Comparison of ENCODE assay signal across 24 cellular contexts in genomic region chr20:37649635-37650244, GRCh38.
"Had no signal": no experiment of that assay in that cellular context is flagged by ENCODE, and none has a peak within 500 bp of the region (broad histone marks: within the 10 kb centered on the region; RNA-seq: fewer than 3 reads in every experiment).

No MANE protein-coding gene starts in this region.

- H3K4me1 Mint-ChIP-seq: naive thymus-derived CD4-positive, alpha-beta T cell; nephron had no signal

- H3K4me3 Mint-ChIP-seq: dendritic cell treated with granulocyte-macrophage colony-stimulating factor and Interleukin-4, amounts not matched to agents 40 ng/mL and 50 ng/mL, for 4 days; mesothelial cell of epicardium; naive thymus-derived CD4-positive, alpha-beta T cell; nephron; stimulated activated naive B cell treated with anti-CD40 and anti-IgM and Interleukin-4, amounts not matched to agents 10 μg/mL and 1 μg/mL and 100 μg/mL, for 72 hours; stimulated activated naive CD8-positive, alpha-beta T cell treated with anti-CD3 and anti-CD28 coated beads, Interleukin-15, Interleukin-2, amounts not matched to agents 100 ng/mL and 50 ng/mL, for 24 hours had no signal

- ATAC-seq: left lobe of liver; mucosa of descending colon; naive thymus-derived CD4-positive, alpha-beta T cell; pancreas; stimulated activated naive B cell treated with anti-CD40 and anti-IgM and Interleukin-4, amounts not matched to agents 10 μg/mL and 1 μg/mL and 100 μg/mL, for 72 hours; upper lobe of right lung had no signal

- DNase-seq: central memory CD4-positive, alpha-beta T cell; effector memory CD4-positive, alpha-beta T cell; foreskin melanocyte; mesenchymal stem cell; mucosa of descending colon; naive thymus-derived CD4-positive, alpha-beta T cell; pancreas; spleen; stimulated activated CD4-positive, alpha-beta T cell treated with anti-CD3 and anti-CD28 coated beads, Interleukin-4, amount 100 ng/mL, for 4 hours; stimulated activated naive B cell treated with anti-CD40 and anti-IgM and Interleukin-4, amounts not matched to agents 10 μg/mL and 1 μg/mL and 100 μg/mL, for 72 hours; transverse colon; upper lobe of right lung; uterus had no signal

- H3K27ac ChIP-seq: esophagus muscularis mucosa, neutrophil, pancreas, right atrium auricular region, skin epidermis, thoracic aorta, transverse colon, upper lobe of right lung, uterus had no signal

- H3K36me3 ChIP-seq: esophagus muscularis mucosa, neutrophil, pancreas, right atrium auricular region, spleen, thoracic aorta, transverse colon, upper lobe of right lung, uterus had no signal

- H3K36me3 Mint-ChIP-seq: mesothelial cell of epicardium; naive thymus-derived CD4-positive, alpha-beta T cell; stimulated activated naive B cell treated with anti-CD40 and anti-IgM and Interleukin-4, amounts not matched to agents 10 μg/mL and 1 μg/mL and 100 μg/mL, for 72 hours had no signal

- H3K4me1 ChIP-seq: esophagus muscularis mucosa, pancreas, transverse colon, upper lobe of right lung, uterus had no signal

- H3K27ac Mint-ChIP-seq: dendritic cell treated with granulocyte-macrophage colony-stimulating factor and Interleukin-4, amounts not matched to agents 40 ng/mL and 50 ng/mL, for 4 days; mesothelial cell of epicardium; naive thymus-derived CD4-positive, alpha-beta T cell; nephron; stimulated activated naive B cell treated with anti-CD40 and anti-IgM and Interleukin-4, amounts not matched to agents 10 μg/mL and 1 μg/mL and 100 μg/mL, for 72 hours; stimulated activated naive CD8-positive, alpha-beta T cell treated with anti-CD3 and anti-CD28 coated beads, Interleukin-15, Interleukin-2, amounts not matched to agents 100 ng/mL and 50 ng/mL, for 24 hours had no signal

- H3K9me3 ChIP-seq: esophagus muscularis mucosa, mucosa of descending colon, neutrophil, pancreas, right atrium auricular region, spleen, thoracic aorta, transverse colon, upper lobe of right lung, uterus had no signal

- H3K27me3 ChIP-seq: pancreas, right atrium auricular region, upper lobe of right lung, uterus had no signal

- H3K9me3 Mint-ChIP-seq: dendritic cell treated with granulocyte-macrophage colony-stimulating factor and Interleukin-4, amounts not matched to agents 40 ng/mL and 50 ng/mL, for 4 days; mesothelial cell of epicardium; nephron; stimulated activated naive B cell treated with anti-CD40 and anti-IgM and Interleukin-4, amounts not matched to agents 10 μg/mL and 1 μg/mL and 100 μg/mL, for 72 hours; stimulated activated naive CD8-positive, alpha-beta T cell treated with anti-CD3 and anti-CD28 coated beads, Interleukin-15, Interleukin-2, amounts not matched to agents 100 ng/mL and 50 ng/mL, for 24 hours had no signal

- H3K4me3 ChIP-seq: esophagus muscularis mucosa, lung, mucosa of descending colon, pancreas, right atrium auricular region, skin epidermis, spleen, thoracic aorta, transverse colon, upper lobe of right lung, uterus had no signal
